ENCODE assay signal across 8 cellular contexts in genomic region chr15:75903331-75904240, GRCh38. TPM values are rescaled to one million over a fixed set of nuclear protein-coding genes. Genes with fewer than 3 reads are reported as not detected.
DNase-seq lines count a peak whose midpoint lies in the region; ATAC-seq and TF ChIP-seq lines count a peak whose summit lies in the region.

FBXO22 (plus strand) TSS chr15:75903878; CDS start chr15:75903964, 86 bp downstream.

- peak within 1 kb of the TSS; percentile 70 for H2AFZ ChIP-seq in KMS-11 (ENCODE audit: low read depth)
- H2AFZ ChIP-seq in fibroblast of lung (ENCODE audit: low read length): peak within 1 kb of the TSS; percentile 86

- no peaks in the 10 kb centered on the region for H3K27me3 Mint-ChIP-seq in activated T-helper 17 cell treated with anti-CD3 and anti-CD28 coated beads, Interleukin-2, amount 50 U/mL, for 72 hours
- H3K27me3 Mint-ChIP-seq in naive thymus-derived CD8-positive, alpha-beta T cell: no peaks in the 10 kb centered on the region
- no peaks in the 10 kb centered on the region for H3K27me3 Mint-ChIP-seq in stimulated activated naive B cell treated with anti-CD40 and anti-IgM and Interleukin-4, amounts not matched to agents 10 μg/mL and 1 μg/mL and 100 μg/mL, for 72 hours

- POLR2A ChIA-PET in naive thymus-derived CD8-positive, alpha-beta T cell (lab: Charles Lee): interaction anchor here (0.8 to 3.3 kb wide), 3 partner anchors 60 to 263 kb away, joined by 5 to 20 read pairs (median 8); partner anchors contain the start of genes IMP3 and UBE2Q2

- H3K79me2 ChIP-seq in DOHH2 (ENCODE audit: control insufficient read depth, low read length) (peaks cover 39% of the 10 kb centered on the region), KMS-11 (ENCODE audit: insufficient read depth, low read depth) (peaks cover 15% of the 10 kb centered on the region; the same call in 1 of the 2 replicates), fibroblast of lung (ENCODE audit: control insufficient read depth, insufficient read depth, low read length) (peaks cover 24% of the 10 kb centered on the region)

- no peaks in the 10 kb centered on the region for H3K9me2 ChIP-seq in DOHH2 (replicated peaks; ENCODE audit: control insufficient read depth, low read length)

- H3K27ac ChIP-seq in DOHH2 (ENCODE audit: low read depth, low read length): peak within 1 kb of the TSS; percentile 51
- H3K27ac ChIP-seq in KMS-11: peak within 1 kb of the TSS; percentile 71
- peak within 1 kb of the TSS; percentile 72 for H3K27ac ChIP-seq in fibroblast of lung (ENCODE audit: insufficient read depth, low read length)

- H3K36me3 ChIP-seq in DOHH2 (ENCODE audit: control insufficient read depth, low read length) (peaks cover 19% of the 10 kb centered on the region), KMS-11 (ENCODE audit: insufficient read depth) (no peaks in the 10 kb centered on the region), fibroblast of lung (ENCODE audit: control insufficient read depth, insufficient read depth, low read length) (no peaks in the 10 kb centered on the region)

- no peaks in the 10 kb centered on the region for H3K9me3 Mint-ChIP-seq in activated T-helper 17 cell treated with anti-CD3 and anti-CD28 coated beads, Interleukin-2, amount 50 U/mL, for 72 hours
- no peaks in the 10 kb centered on the region for H3K9me3 Mint-ChIP-seq in naive thymus-derived CD8-positive, alpha-beta T cell
- no peaks in the 10 kb centered on the region for H3K9me3 Mint-ChIP-seq in stimulated activated naive B cell treated with anti-CD40 and anti-IgM and Interleukin-4, amounts not matched to agents 10 μg/mL and 1 μg/mL and 100 μg/mL, for 72 hours

- peaks cover 32% of the 10 kb centered on the region for H3K36me3 Mint-ChIP-seq in activated T-helper 17 cell treated with anti-CD3 and anti-CD28 coated beads, Interleukin-2, amount 50 U/mL, for 72 hours (ENCODE audit: low read depth)
- peaks cover 0 to 16% (median 5%) of the 10 kb centered on the region in 3 donors for H3K36me3 Mint-ChIP-seq in naive thymus-derived CD8-positive, alpha-beta T cell
- H3K36me3 Mint-ChIP-seq in stimulated activated naive B cell treated with anti-CD40 and anti-IgM and Interleukin-4, amounts not matched to agents 10 μg/mL and 1 μg/mL and 100 μg/mL, for 72 hours: peaks cover 7 to 10% of the 10 kb centered on the region in 2 donors

- H3K4me1 ChIP-seq in DOHH2 (ENCODE audit: control insufficient read depth, low read length): peaks cover 17% of the 10 kb centered on the region
- peaks cover 14% of the 10 kb centered on the region for H3K4me1 ChIP-seq in KMS-11 (ENCODE audit: low read depth, poor library complexity, severe bottlenecking)
- H3K4me1 ChIP-seq in fibroblast of lung (ENCODE audit: control insufficient read depth, extremely low read depth, insufficient read depth, low read length): no peaks in the 10 kb centered on the region

- H3K27ac Mint-ChIP-seq in activated T-helper 17 cell treated with anti-CD3 and anti-CD28 coated beads, Interleukin-2, amount 50 U/mL, for 72 hours: peak within 1 kb of the TSS; percentile 91
- H3K27ac Mint-ChIP-seq in naive thymus-derived CD8-positive, alpha-beta T cell: peak within 1 kb of the TSS; percentile 91 to 97 (median 96)
- H3K27ac Mint-ChIP-seq in stimulated activated naive B cell treated with anti-CD40 and anti-IgM and Interleukin-4, amounts not matched to agents 10 μg/mL and 1 μg/mL and 100 μg/mL, for 72 hours: peak within 1 kb of the TSS; percentile 98

- peaks cover 10% of the 10 kb centered on the region for H3K4me1 Mint-ChIP-seq in activated T-helper 17 cell treated with anti-CD3 and anti-CD28 coated beads, Interleukin-2, amount 50 U/mL, for 72 hours
- peaks cover 11 to 56% (median 51%) of the 10 kb centered on the region in 4 donors for H3K4me1 Mint-ChIP-seq in naive thymus-derived CD8-positive, alpha-beta T cell
- H3K4me1 Mint-ChIP-seq in stimulated activated naive B cell treated with anti-CD40 and anti-IgM and Interleukin-4, amounts not matched to agents 10 μg/mL and 1 μg/mL and 100 μg/mL, for 72 hours: peaks cover 13 to 22% of the 10 kb centered on the region in 2 donors

- H3K9me3 ChIP-seq in DOHH2 (ENCODE audit: control insufficient read depth, insufficient read depth, low read length) (no peaks in the 10 kb centered on the region), fibroblast of lung (ENCODE audit: control insufficient read depth, insufficient read depth, low read depth, low read length) (no peaks in the 10 kb centered on the region)

- H3K4me2 ChIP-seq in DOHH2 (ENCODE audit: low read length) (peak within 1 kb of the TSS; percentile 70), KMS-11 (peak within 1 kb of the TSS; percentile 45), fibroblast of lung (ENCODE audit: extremely low read depth, insufficient read depth, low read length) (peak within 1 kb of the TSS; percentile 81)

- peaks cover 5% of the 10 kb centered on the region; the same call in 1 of the 2 replicates for H3F3A ChIP-seq in DOHH2 (ENCODE audit: control insufficient read depth, insufficient read depth)

- H4K20me1 ChIP-seq in DOHH2 (ENCODE audit: control insufficient read depth, insufficient read depth, low read depth, low read length) (no peaks in the 10 kb centered on the region), KMS-11 (ENCODE audit: insufficient read depth) (no peaks in the 10 kb centered on the region), fibroblast of lung (ENCODE audit: control insufficient read depth, extremely low read depth, insufficient read depth, low read length) (no peaks in the 10 kb centered on the region)

- ATAC-seq in GM21786 (IDR thresholded peaks at IDR 0.05; ENCODE audit: unreplicated experiment): peak; percentile 89
- ATAC-seq in activated T-helper 17 cell treated with anti-CD3 and anti-CD28 coated beads, Interleukin-2, amount 50 U/mL, for 72 hours (replicated peaks): peak; percentile 99
- ATAC-seq in naive thymus-derived CD8-positive, alpha-beta T cell: peak; percentile 91 to 92
- peak; percentile 97 to 98 for ATAC-seq in stimulated activated naive B cell treated with anti-CD40 and anti-IgM and Interleukin-4, amounts not matched to agents 10 μg/mL and 1 μg/mL and 100 μg/mL, for 72 hours (replicated peaks)

- TF ChIP-seq CTCF in DOHH2 (IDR thresholded peaks at IDR 0.05; ENCODE audit: low read depth, low read length, poor library complexity, severe bottlenecking) (no peak), KMS-11 (conservative IDR thresholded peaks at IDR 0.05; ENCODE audit: low read depth, low read length) (no peak), fibroblast of lung (conservative IDR thresholded peaks at IDR 0.05 in 1 of 2, IDR thresholded peaks at IDR 0.05 in 1 of 2; ENCODE audit: low read depth in 1 of 2, low read length in 2 of 2) (no peak)

- H3K4me3 Mint-ChIP-seq in activated T-helper 17 cell treated with anti-CD3 and anti-CD28 coated beads, Interleukin-2, amount 50 U/mL, for 72 hours: peak within 1 kb of the TSS; percentile 97
- H3K4me3 Mint-ChIP-seq in naive thymus-derived CD8-positive, alpha-beta T cell: peak within 1 kb of the TSS; percentile 92 to 99 (median 98)
- H3K4me3 Mint-ChIP-seq in stimulated activated naive B cell treated with anti-CD40 and anti-IgM and Interleukin-4, amounts not matched to agents 10 μg/mL and 1 μg/mL and 100 μg/mL, for 72 hours: peak within 1 kb of the TSS; percentile 98 to 100

- no peaks in the 10 kb centered on the region for H3K27me3 ChIP-seq in DOHH2 (ENCODE audit: control insufficient read depth, low read length)
- H3K27me3 ChIP-seq in KMS-11 (ENCODE audit: insufficient read depth, low read depth): no peaks in the 10 kb centered on the region
- H3K27me3 ChIP-seq in fibroblast of lung (ENCODE audit: control insufficient read depth, insufficient read depth, low read length): no peaks in the 10 kb centered on the region

- H3K9ac ChIP-seq in KMS-11 (peak within 1 kb of the TSS; percentile 67), fibroblast of lung (ENCODE audit: insufficient read depth, low read length) (peak within 1 kb of the TSS; percentile 74)

- DNase-seq in RPMI7951 (ENCODE audit: low read depth) (peak; percentile 90), fibroblast of lung (ENCODE audit: low read depth in 2 of 2) (peak; percentile 90 to 91)
- peak; percentile 78 to 92 (median 86) for DNase-seq in naive thymus-derived CD8-positive, alpha-beta T cell
- DNase-seq in stimulated activated naive B cell treated with anti-CD40 and anti-IgM and Interleukin-4, amounts not matched to agents 10 μg/mL and 1 μg/mL and 100 μg/mL, for 72 hours: peak; percentile 93

- H3K4me3 ChIP-seq in DOHH2 (ENCODE audit: low read length): peak within 1 kb of the TSS; percentile 79
- H3K4me3 ChIP-seq in KMS-11 (IDR thresholded peaks at IDR 0.05; ENCODE audit: insufficient read depth, low read depth, low read length): no peak within 1 kb of the TSS
- peak within 1 kb of the TSS; percentile 77 to 94 (median 84) for H3K4me3 ChIP-seq in fibroblast of lung (replicated peaks in 1 of 4; ENCODE audit: control extremely low read depth in 1 of 4, insufficient read depth in 1 of 4, low read depth in 3 of 4, low read length in 4 of 4)

RNA-seq across cellular contexts. Expression of gene FBXO22, which starts in this region (rescaled TPM):
- total RNA-seq in RPMI7951 (2014; rRNA removed; shearing (Covaris generic)): 50.5 and 58.1 TPM in 2 replicates
- total RNA-seq in activated T-helper 17 cell treated with anti-CD3 and anti-CD28 coated beads, Interleukin-2, amount 50 U/mL, for 72 hours: 10 to 100 TPM; 36.8 to 55.1 TPM
- total RNA-seq in fibroblast of lung: 46.2 and 75.6 TPM in 2 replicates
- polyA plus RNA-seq in fibroblast of lung: 27.0 and 29.9 TPM in 2 replicates
- 35.0 and 48.5 TPM in 2 replicates for polyA plus RNA-seq in fibroblast of lung (2012)
- polyA minus RNA-seq in fibroblast of lung (ENCODE audit: low replicate concordance): 14.5 and 25.4 TPM in 2 replicates
- total RNA-seq in naive thymus-derived CD8-positive, alpha-beta T cell: 10 to 100 TPM; 22.2 to 24.8 TPM
- polyA plus RNA-seq in naive thymus-derived CD8-positive, alpha-beta T cell: 10 to 100 TPM; 16.6 to 18.3 (median 16.8) TPM
